9 cellular contexts compared by ENCODE assay signal in the genomic region with DNA sequence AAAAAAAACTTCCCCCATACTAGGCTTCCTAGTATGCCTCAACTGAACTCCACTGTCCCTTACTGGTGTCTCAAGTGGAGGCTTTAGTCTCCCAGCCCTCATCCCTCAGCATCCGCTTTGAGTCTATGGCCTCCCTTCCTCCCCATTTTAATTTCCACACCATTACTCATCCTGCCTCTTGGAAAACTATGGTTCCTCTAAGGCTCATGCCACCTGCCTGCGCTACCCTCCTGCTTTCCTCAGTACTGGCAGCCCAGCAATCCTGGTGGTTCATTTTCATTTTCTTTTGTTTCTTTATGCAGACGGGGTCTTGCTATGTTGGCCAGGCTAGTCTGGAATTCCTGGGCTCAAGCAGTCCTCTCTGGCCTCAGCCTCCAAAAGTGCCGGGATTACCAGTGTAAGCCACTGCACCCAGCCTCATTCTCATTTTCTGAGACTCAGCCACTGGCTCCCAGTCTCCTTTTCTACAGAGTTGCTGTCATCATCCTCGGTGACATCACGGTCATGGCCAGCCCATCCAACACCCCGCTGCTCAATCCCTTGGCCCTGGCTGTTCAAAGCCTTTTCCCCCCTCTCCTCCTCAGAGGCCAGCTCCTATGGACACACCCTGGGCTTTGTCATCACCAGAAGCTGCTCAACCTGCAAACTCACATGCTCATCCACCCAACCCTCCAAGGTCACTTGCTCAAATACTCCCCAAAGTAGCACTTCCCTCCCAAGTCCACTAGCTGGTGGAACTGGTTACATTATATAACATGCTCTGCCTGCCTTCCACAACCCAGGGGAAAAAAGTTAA. TPM values are rescaled to one million over a fixed set of nuclear protein-coding genes. Genes with fewer than 3 reads are reported as not detected.
DNase-seq lines count a peak whose midpoint lies in the region; ATAC-seq and TF ChIP-seq lines count a peak whose summit lies in the region.
"Had no signal": no experiment of that assay in that cellular context is flagged by ENCODE, and none has a peak within 500 bp of the region (broad histone marks: within the 10 kb centered on the region; RNA-seq: fewer than 3 reads in every experiment).

No MANE protein-coding gene starts in this region.

- no peak for ATAC-seq in GM18511 (IDR thresholded peaks at IDR 0.05; ENCODE audit: unreplicated experiment)

- DNase-seq in SK-N-MC (ENCODE audit: low read depth, low spot score) (no peak), erythroblast (lab: John Stamatoyannopoulos, UW) (peak; percentile 20 to 58), sigmoid colon (no peak), HUDEP-2 (lab: John Stamatoyannopoulos, UW; ENCODE audit: unreplicated experiment in 76 of 76) (no peak), DMS53 (lab: John Stamatoyannopoulos, UW) (no peak), NCI-H524 (lab: John Stamatoyannopoulos, UW) (no peak)
- DNase-seq: SK-N-SH had no signal

- TF ChIP-seq CTCF in DOHH2 (IDR thresholded peaks at IDR 0.05; ENCODE audit: low read depth, low read length, poor library complexity, severe bottlenecking), result no peak
- no peak for TF ChIP-seq CTCF in sigmoid colon (IDR thresholded peaks at IDR 0.05)

- intact Hi-C loops in sigmoid colon (cut with DNase I), result no loop called here

- peaks cover 31% of the 10 kb centered on the region for H3F3A ChIP-seq in DOHH2 (ENCODE audit: control insufficient read depth, insufficient read depth)

- H4K20me1 ChIP-seq in DOHH2 (ENCODE audit: control insufficient read depth, insufficient read depth, low read depth, low read length), result no peaks in the 10 kb centered on the region

- TF ChIP-seq EP300 in sigmoid colon (IDR thresholded peaks at IDR 0.05), result no peak

- H3K4me3 ChIP-seq in DOHH2 (ENCODE audit: low read length) (peak overlapping the region; percentile 89), SK-N-MC (no peak overlapping the region), sigmoid colon (no peak overlapping the region)

- 95 to 96% methylated on average over 7 of the region's 7 CpGs for WGBS in sigmoid colon, 2 donors

- no peak overlapping the region for H3K9ac ChIP-seq in SK-N-MC (ENCODE audit: insufficient read length)

- H3K4me1 ChIP-seq in DOHH2 (ENCODE audit: control insufficient read depth, low read length) (peaks cover 79% of the 10 kb centered on the region), sigmoid colon (peaks cover 0 to 49% (median 30%) of the 10 kb centered on the region in 4 donors)

- H3K79me2 ChIP-seq in DOHH2 (ENCODE audit: control insufficient read depth, low read length), result peaks cover 80% of the 10 kb centered on the region

- H3K4me2 ChIP-seq in DOHH2 (ENCODE audit: low read length), result peak overlapping the region; percentile 86

- peak overlapping the region; percentile 97 for H3K27ac ChIP-seq in DOHH2 (ENCODE audit: low read depth, low read length)
- peak overlapping the region; percentile 99; the same call in 1 of the 2 replicates for H3K27ac ChIP-seq in SK-N-MC
- peak overlapping the region; percentile 90 to 98 (median 96) for H3K27ac ChIP-seq in sigmoid colon

- H3K27me3 ChIP-seq in DOHH2 (ENCODE audit: control insufficient read depth, low read length) (no peaks in the 10 kb centered on the region), sigmoid colon (no peaks in the 10 kb centered on the region)

- H3K36me3 ChIP-seq in DOHH2 (ENCODE audit: control insufficient read depth, low read length) (peaks cover 14% of the 10 kb centered on the region), SK-N-MC (ENCODE audit: insufficient read depth, low read length) (no peaks in the 10 kb centered on the region), sigmoid colon (no peaks in the 10 kb centered on the region)

- H3K9me2 ChIP-seq in DOHH2 (replicated peaks; ENCODE audit: control insufficient read depth, low read length), result no peaks in the 10 kb centered on the region
- H3K9me2 ChIP-seq: SK-N-SH had no signal

- no peaks in the 10 kb centered on the region for H3K9me3 ChIP-seq in DOHH2 (ENCODE audit: control insufficient read depth, insufficient read depth, low read length)
- H3K9me3 ChIP-seq in SK-N-MC (ENCODE audit: low read depth, low read length), result no peaks in the 10 kb centered on the region
- H3K9me3 ChIP-seq in sigmoid colon, result no peaks in the 10 kb centered on the region
- H3K9me3 ChIP-seq: SK-N-SH had no signal

- TF ChIP-seq POLR2A in erythroblast (IDR thresholded peaks at IDR 0.05; ENCODE audit: low read length), result no peak
- no peak for TF ChIP-seq POLR2A in sigmoid colon (IDR thresholded peaks at IDR 0.05)

RNA-seq across cellular contexts. Expression of gene PMVK, which starts 2.3 kb away (rescaled TPM):
- 10 to 100 TPM; 11.1 to 19.6 (median 13.7) TPM for total RNA-seq in sigmoid colon
- polyA plus RNA-seq in sigmoid colon, result 10 to 100 TPM; 53.1 to 54.1 (median 53.2) TPM

RNA-seq across cellular contexts. Expression of gene PBXIP1, which starts 17.1 kb away (rescaled TPM):
- 100 to 1,000 TPM; 178 to 251 (median 201) TPM for total RNA-seq in sigmoid colon
- polyA plus RNA-seq in sigmoid colon, result 10 to 100 TPM in 2 of 3 donors, 1 to 10 TPM in 1; 8.3 to 66.2 (median 13.2) TPM

RNA-seq across cellular contexts. Expression of gene PYGO2, which starts 22.8 kb away (rescaled TPM):
- 10 to 100 TPM; 15.0 to 23.3 (median 16.6) TPM for total RNA-seq in sigmoid colon
- polyA plus RNA-seq in sigmoid colon, result 10 to 100 TPM; 13.6 to 26.9 (median 16.8) TPM

RNA-seq across cellular contexts. Expression of gene SHC1, which starts 31.7 kb away (rescaled TPM):
- 10 to 100 TPM; 49.2 to 80.4 (median 57.0) TPM for total RNA-seq in sigmoid colon
- polyA plus RNA-seq in sigmoid colon, result 10 to 100 TPM; 58.5 to 75.2 (median 63.1) TPM

RNA-seq across cellular contexts. Expression of gene CKS1B, which starts 35.7 kb away (rescaled TPM):
- total RNA-seq in sigmoid colon, result 10 to 100 TPM; 10.2 to 35.7 (median 25.7) TPM
- polyA plus RNA-seq in sigmoid colon, result 100 to 1,000 TPM in 1 of 3 donors, 10 to 100 TPM in 2; 73.3 to 104 (median 95.5) TPM

Comparison
In these comparisons a context has a peak if more than half of its experiments do, and no peak if none do; other contexts are left out.
1. DNase-seq: peak in erythroblast (2 of 2); none in SK-N-MC (single experiment), sigmoid colon (single experiment), HUDEP-2 (0 of 76), DMS53 (single experiment) and NCI-H524 (0 of 2).
2. Peak in every context shown above with its lines, with median percentiles within 50 percentile points of each other: H3K27ac ChIP-seq.